ENCODE assay signal across 29 cellular contexts in genomic region chr7:134343136-134343535, GRCh38.
"Had no signal": no experiment of that assay in that cellular context is flagged by ENCODE, and none has a peak within 500 bp of the region (broad histone marks: within the 10 kb centered on the region; RNA-seq: fewer than 3 reads in every experiment).

No MANE protein-coding gene starts in this region.

- H3K36me3 ChIP-seq: neutrophil, ovary, right lobe of liver, sigmoid colon, stomach, thoracic aorta, thyroid gland, tibial nerve, upper lobe of left lung, vagina had no signal

- H3K27me3 ChIP-seq: ovary, right lobe of liver, thyroid gland, upper lobe of left lung, vagina had no signal

- DNase-seq: nephron progenitor cell; nucleus accumbens; ovary; posterior cingulate gyrus; psoas muscle; right cardiac atrium; right lobe of liver; sigmoid colon; small intestine; stimulated activated CD4-positive, alpha-beta T cell treated with anti-CD3 and anti-CD28 coated beads, Interleukin-15, amount 100 ng/mL, for 24 hours; stimulated activated CD4-positive, alpha-beta T cell treated with anti-CD3 and anti-CD28 coated beads, Interleukin-2, amount 100 ng/mL, for 24 hours; stimulated activated CD4-positive, alpha-beta T cell treated with anti-CD3 and anti-CD28 coated beads, Interleukin-2, amount 100 ng/mL, for 48 hours; stimulated activated CD4-positive, alpha-beta T cell treated with anti-CD3 and anti-CD28 coated beads, Interleukin-4, amount 100 ng/mL, for 24 hours; stimulated activated naive B cell treated with anti-CD40 and anti-IgM and Interleukin-4, amounts not matched to agents 10 μg/mL and 1 μg/mL and 100 μg/mL, for 72 hours; stimulated activated naive CD4-positive, alpha-beta T cell treated with Interleukin-2 at 50 U/mL for 16 hours; stomach; trophoblast cell; upper lobe of left lung had no signal

- H3K4me1 Mint-ChIP-seq: nephron progenitor cell; neural crest cell; stimulated activated effector memory CD8-positive, alpha-beta T cell treated with anti-CD3 and anti-CD28 coated beads, Interleukin-12 subunit alpha, Interleukin-12 subunit beta, amount 100 ng/mL, for 72 hours; stimulated activated naive B cell treated with anti-CD40 and anti-IgM and Interleukin-4, amounts not matched to agents 10 μg/mL and 1 μg/mL and 100 μg/mL, for 72 hours had no signal

- H3K27ac ChIP-seq: neutrophil, ovary, parathyroid adenoma, psoas muscle, right lobe of liver, sigmoid colon, stomach, thoracic aorta, thyroid gland, tibial nerve, upper lobe of left lung, vagina had no signal

- H2AFZ ChIP-seq: parathyroid adenoma had no signal

- ATAC-seq: natural killer cell treated with Interleukin-12 subunit alpha and Interleukin-12 subunit beta and Interleukin-15 and Interleukin-18, amount 100 ng/mL, for 72 hours; psoas muscle; right cardiac atrium; right lobe of liver; stimulated activated effector memory CD8-positive, alpha-beta T cell treated with anti-CD3 and anti-CD28 coated beads, Interleukin-12 subunit alpha, Interleukin-12 subunit beta, amount 100 ng/mL, for 72 hours; stimulated activated naive B cell treated with anti-CD40 and anti-IgM and Interleukin-4, amounts not matched to agents 10 μg/mL and 1 μg/mL and 100 μg/mL, for 72 hours had no signal

- H3K36me3 Mint-ChIP-seq: natural killer cell treated with Interleukin-12 subunit alpha and Interleukin-12 subunit beta and Interleukin-15 and Interleukin-18, amount 100 ng/mL, for 72 hours; stimulated activated effector memory CD8-positive, alpha-beta T cell treated with anti-CD3 and anti-CD28 coated beads, Interleukin-12 subunit alpha, Interleukin-12 subunit beta, amount 100 ng/mL, for 72 hours; stimulated activated naive B cell treated with anti-CD40 and anti-IgM and Interleukin-4, amounts not matched to agents 10 μg/mL and 1 μg/mL and 100 μg/mL, for 72 hours had no signal

- H3K4me3 ChIP-seq: ovary, psoas muscle, right lobe of liver, sigmoid colon, stomach, thoracic aorta, thyroid gland, tibial nerve, upper lobe of left lung, vagina had no signal

- H3K79me2 ChIP-seq: parathyroid adenoma had no signal

- H3K27ac Mint-ChIP-seq: natural killer cell treated with Interleukin-12 subunit alpha and Interleukin-12 subunit beta and Interleukin-15 and Interleukin-18, amount 100 ng/mL, for 72 hours; nephron progenitor cell; progenitor cell of endocrine pancreas; stimulated activated effector memory CD8-positive, alpha-beta T cell treated with anti-CD3 and anti-CD28 coated beads, Interleukin-12 subunit alpha, Interleukin-12 subunit beta, amount 100 ng/mL, for 72 hours; stimulated activated naive B cell treated with anti-CD40 and anti-IgM and Interleukin-4, amounts not matched to agents 10 μg/mL and 1 μg/mL and 100 μg/mL, for 72 hours; stimulated activated naive CD8-positive, alpha-beta T cell treated with anti-CD3 and anti-CD28 coated beads, Interleukin-15, Interleukin-2, amounts not matched to agents 100 ng/mL and 50 ng/mL, for 24 hours had no signal

- H3K4me3 Mint-ChIP-seq: natural killer cell treated with Interleukin-12 subunit alpha and Interleukin-12 subunit beta and Interleukin-15 and Interleukin-18, amount 100 ng/mL, for 72 hours; nephron progenitor cell; neural crest cell; stimulated activated effector memory CD8-positive, alpha-beta T cell treated with anti-CD3 and anti-CD28 coated beads, Interleukin-12 subunit alpha, Interleukin-12 subunit beta, amount 100 ng/mL, for 72 hours; stimulated activated naive B cell treated with anti-CD40 and anti-IgM and Interleukin-4, amounts not matched to agents 10 μg/mL and 1 μg/mL and 100 μg/mL, for 72 hours; stimulated activated naive CD8-positive, alpha-beta T cell treated with anti-CD3 and anti-CD28 coated beads, Interleukin-15, Interleukin-2, amounts not matched to agents 100 ng/mL and 50 ng/mL, for 24 hours had no signal

- H3K4me1 ChIP-seq: parathyroid adenoma, psoas muscle, right lobe of liver, sigmoid colon, stomach, thyroid gland, tibial nerve, upper lobe of left lung, vagina had no signal

- H3K9me3 Mint-ChIP-seq: natural killer cell treated with Interleukin-12 subunit alpha and Interleukin-12 subunit beta and Interleukin-15 and Interleukin-18, amount 100 ng/mL, for 72 hours; neural crest cell; stimulated activated effector memory CD8-positive, alpha-beta T cell treated with anti-CD3 and anti-CD28 coated beads, Interleukin-12 subunit alpha, Interleukin-12 subunit beta, amount 100 ng/mL, for 72 hours; stimulated activated naive CD8-positive, alpha-beta T cell treated with anti-CD3 and anti-CD28 coated beads, Interleukin-15, Interleukin-2, amounts not matched to agents 100 ng/mL and 50 ng/mL, for 24 hours had no signal

- H3K9me3 ChIP-seq: neutrophil, ovary, psoas muscle, right lobe of liver, sigmoid colon, stomach, thoracic aorta, thyroid gland, upper lobe of left lung, vagina had no signal

- H3K9ac ChIP-seq: parathyroid adenoma had no signal
